Comparison of ENCODE assay signal across 12 cellular contexts in the genomic region with DNA sequence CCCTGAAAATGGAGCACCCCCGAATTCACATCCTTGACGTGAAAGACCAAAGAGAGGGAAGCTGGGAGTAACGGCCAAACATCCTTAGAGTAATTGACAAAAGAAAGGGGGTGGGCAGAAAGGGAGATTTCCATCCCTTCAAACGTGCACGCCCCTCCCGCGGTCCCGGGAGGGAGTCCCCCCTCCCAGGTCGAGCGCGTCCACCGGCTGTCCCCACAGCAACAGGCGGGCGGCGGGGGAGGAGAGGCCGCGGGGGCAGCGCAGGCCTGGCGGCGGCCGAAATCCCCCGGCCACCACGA. TPM values are rescaled to one million over a fixed set of nuclear protein-coding genes. Genes with fewer than 3 reads are reported as not detected.
DNase-seq lines count a peak whose midpoint lies in the region; ATAC-seq and TF ChIP-seq lines count a peak whose summit lies in the region.
"Had no signal": no experiment of that assay in that cellular context is flagged by ENCODE, and none has a peak within 500 bp of the region (broad histone marks: within the 10 kb centered on the region; RNA-seq: fewer than 3 reads in every experiment).

No MANE protein-coding gene starts in this region.

- TF ChIP-seq EP300 in ovary (IDR thresholded peaks at IDR 0.05): no peak

- CTCF ChIA-PET in Caco-2 (lab: Charles Lee): interaction anchor here (0.7 kb wide), 2 partner anchors 25 to 737 kb away, joined by 4 to 9 read pairs; no protein-coding TSS in a partner anchor

- no peaks in the 10 kb centered on the region for H3K9me3 Mint-ChIP-seq in Caco-2 (ENCODE audit: unreplicated experiment)
- H3K9me3 Mint-ChIP-seq in activated T-helper 17 cell treated with anti-CD3 and anti-CD28 coated beads, Interleukin-2, amount 50 U/mL, for 72 hours: peaks cover 8% of the 10 kb centered on the region
- H3K9me3 Mint-ChIP-seq in T-helper 2 cell treated with Interferon-gamma antibody and Interleukin-4, amounts not matched to agents 5 μg/mL and 100 μg/mL, for 36 hours: no peaks in the 10 kb centered on the region

- H3K27ac Mint-ChIP-seq in Caco-2 (ENCODE audit: unreplicated experiment): no peak overlapping the region
- no peak overlapping the region for H3K27ac Mint-ChIP-seq in activated T-helper 17 cell treated with anti-CD3 and anti-CD28 coated beads, Interleukin-2, amount 50 U/mL, for 72 hours
- H3K27ac Mint-ChIP-seq in T-helper 2 cell treated with Interferon-gamma antibody and Interleukin-4, amounts not matched to agents 5 μg/mL and 100 μg/mL, for 36 hours: no peak overlapping the region
- H3K27ac Mint-ChIP-seq: natural killer cell treated with Interleukin-12 subunit alpha and Interleukin-12 subunit beta and Interleukin-15 and Interleukin-18, amount 100 ng/mL, for 72 hours had no signal

- peak overlapping the region; percentile 99 for H3K4me3 Mint-ChIP-seq in Caco-2 (ENCODE audit: unreplicated experiment)
- H3K4me3 Mint-ChIP-seq in activated T-helper 17 cell treated with anti-CD3 and anti-CD28 coated beads, Interleukin-2, amount 50 U/mL, for 72 hours: no peak overlapping the region
- no peak overlapping the region for H3K4me3 Mint-ChIP-seq in T-helper 2 cell treated with Interferon-gamma antibody and Interleukin-4, amounts not matched to agents 5 μg/mL and 100 μg/mL, for 36 hours
- H3K4me3 Mint-ChIP-seq: CD4-positive, CD25-positive, alpha-beta regulatory T cell; natural killer cell treated with Interleukin-12 subunit alpha and Interleukin-12 subunit beta and Interleukin-15 and Interleukin-18, amount 100 ng/mL, for 72 hours had no signal

- intact Hi-C loops in Caco-2 (cut with micrococcal nuclease; ENCODE audit: unreplicated experiment): loop anchor here (2.0 to 10.0 kb wide), 3 partner anchors 328 to 858 kb away; no protein-coding TSS in a partner anchor
- intact Hi-C loops in ovary (cut with DNase I): no loop called here

- TF ChIP-seq POLR2A in ovary (IDR thresholded peaks at IDR 0.05): no peak

- no peaks in the 10 kb centered on the region for H3K9me3 ChIP-seq in Caco-2
- no peaks in the 10 kb centered on the region for H3K9me3 ChIP-seq in ovary
- H3K9me3 ChIP-seq in effector memory CD4-positive, alpha-beta T cell (ENCODE audit: control insufficient read depth, low read length): no peaks in the 10 kb centered on the region

- no peaks in the 10 kb centered on the region for H3K36me3 ChIP-seq in Caco-2 (ENCODE audit: control insufficient read depth, insufficient read depth, low read length)
- H3K36me3 ChIP-seq in ovary: no peaks in the 10 kb centered on the region
- no peaks in the 10 kb centered on the region for H3K36me3 ChIP-seq in effector memory CD4-positive, alpha-beta T cell (ENCODE audit: control insufficient read depth, insufficient read depth, low read length)

- no peak for ATAC-seq in activated T-helper 17 cell treated with anti-CD3 and anti-CD28 coated beads, Interleukin-2, amount 50 U/mL, for 72 hours (replicated peaks)
- ATAC-seq: natural killer cell treated with Interleukin-12 subunit alpha and Interleukin-12 subunit beta and Interleukin-15 and Interleukin-18, amount 100 ng/mL, for 72 hours had no signal

- H3K4me1 ChIP-seq in Caco-2 (peaks cover 29% of the 10 kb centered on the region), ovary (ENCODE audit: insufficient read depth) (peaks cover 13% of the 10 kb centered on the region)
- peaks cover 4% of the 10 kb centered on the region for H3K4me1 ChIP-seq in effector memory CD4-positive, alpha-beta T cell (ENCODE audit: control insufficient read depth, insufficient read depth, low read length, poor library complexity, severe bottlenecking)

- WGBS in ovary, 3 donors: 2 to 5% (median 2%) methylated on average over 19 to 23 of the region's 23 CpGs

- DNase-seq in Caco-2 (no peak), HuH-7 (ENCODE audit: low spot score) (peak; percentile 68), globus pallidus (ENCODE audit: low spot score) (peak; percentile 9), ovary (no peak), SHP77 (lab: John Stamatoyannopoulos, UW) (no peak)
- DNase-seq in T-helper 2 cell treated with Interferon-gamma antibody and Interleukin-4, amounts not matched to agents 5 μg/mL and 100 μg/mL, for 36 hours (ENCODE audit: low spot score): no peak
- no peak for DNase-seq in effector memory CD4-positive, alpha-beta T cell
- DNase-seq: activated CD4-positive, alpha-beta T cell treated with anti-CD3 and anti-CD28 coated beads for 4 hours; activated naive CD4-positive, alpha-beta T cell; CD4-positive, CD25-positive, alpha-beta regulatory T cell had no signal

- H3K36me3 Mint-ChIP-seq in Caco-2 (ENCODE audit: insufficient read depth, unreplicated experiment): peaks cover 1% of the 10 kb centered on the region
- no peaks in the 10 kb centered on the region for H3K36me3 Mint-ChIP-seq in activated T-helper 17 cell treated with anti-CD3 and anti-CD28 coated beads, Interleukin-2, amount 50 U/mL, for 72 hours (ENCODE audit: low read depth)
- no peaks in the 10 kb centered on the region for H3K36me3 Mint-ChIP-seq in T-helper 2 cell treated with Interferon-gamma antibody and Interleukin-4, amounts not matched to agents 5 μg/mL and 100 μg/mL, for 36 hours (ENCODE audit: low read depth)
- H3K36me3 Mint-ChIP-seq: CD4-positive, CD25-positive, alpha-beta regulatory T cell had no signal

- H3K27ac ChIP-seq in ovary: no peak overlapping the region
- H3K27ac ChIP-seq in effector memory CD4-positive, alpha-beta T cell (ENCODE audit: insufficient read depth, low read length, poor library complexity, severe bottlenecking): no peak overlapping the region

- POLR2A ChIA-PET in Caco-2 (lab: Charles Lee): interaction anchor here (0.7 kb wide), 1 partner anchor 364 kb away, joined by 5 read pairs; no protein-coding TSS in a partner anchor

- H3K27me3 Mint-ChIP-seq in Caco-2 (ENCODE audit: insufficient read depth, unreplicated experiment): peaks cover 12% of the 10 kb centered on the region
- H3K27me3 Mint-ChIP-seq in activated T-helper 17 cell treated with anti-CD3 and anti-CD28 coated beads, Interleukin-2, amount 50 U/mL, for 72 hours: peaks cover 74% of the 10 kb centered on the region
- peaks cover 92% of the 10 kb centered on the region for H3K27me3 Mint-ChIP-seq in T-helper 2 cell treated with Interferon-gamma antibody and Interleukin-4, amounts not matched to agents 5 μg/mL and 100 μg/mL, for 36 hours (ENCODE audit: low read depth)

- no peaks in the 10 kb centered on the region; the same call in 1 of the 2 replicates for H3K27me3 ChIP-seq in Caco-2 (replicated peaks; ENCODE audit: control insufficient read depth, insufficient read depth, low read length)
- H3K27me3 ChIP-seq in ovary: no peaks in the 10 kb centered on the region
- peaks cover 61% of the 10 kb centered on the region for H3K27me3 ChIP-seq in effector memory CD4-positive, alpha-beta T cell (replicated peaks; ENCODE audit: control insufficient read depth, insufficient read depth, low read length, poor library complexity, severe bottlenecking)

- TF ChIP-seq CTCF in Caco-2 (IDR thresholded peaks at IDR 0.05; ENCODE audit: insufficient read depth in 1 of 2, low read depth in 1 of 2, low read length in 1 of 2, severe bottlenecking in 1 of 2, unreplicated experiment in 1 of 2) (no peak), ovary (IDR thresholded peaks at IDR 0.05) (no peak)

- BruUV-seq in Caco-2 (replicated peaks; lab: Mats Ljungman, UMichigan): no TSS peak

- H3K4me3 ChIP-seq in Caco-2 (ENCODE audit: low read depth, low read length) (peak overlapping the region; percentile 70), ovary (peak overlapping the region; percentile 14)
- H3K4me3 ChIP-seq in effector memory CD4-positive, alpha-beta T cell (ENCODE audit: insufficient read depth, low read depth, low read length, poor library complexity, severe bottlenecking): no peak overlapping the region

- peaks cover 13% of the 10 kb centered on the region for H3K4me1 Mint-ChIP-seq in Caco-2 (ENCODE audit: low read depth, unreplicated experiment)
- H3K4me1 Mint-ChIP-seq in activated T-helper 17 cell treated with anti-CD3 and anti-CD28 coated beads, Interleukin-2, amount 50 U/mL, for 72 hours: no peaks in the 10 kb centered on the region
- H3K4me1 Mint-ChIP-seq in T-helper 2 cell treated with Interferon-gamma antibody and Interleukin-4, amounts not matched to agents 5 μg/mL and 100 μg/mL, for 36 hours (ENCODE audit: low read depth): peaks cover 23% of the 10 kb centered on the region

RNA-seq across cellular contexts. Expression of gene PROX1, which starts 5.3 kb away (rescaled TPM):
- total RNA-seq in Caco-2 (2022): 17.6 and 24.5 TPM in 2 replicates
- 10 to 100 TPM in 6 of 7 donors, 1 to 10 TPM in 1; 8.6 to 23.6 (median 16.8) TPM for total RNA-seq in ovary
- polyA plus RNA-seq in ovary: 1 to 10 TPM; 3.6 to 4.8 TPM
- under 1 TPM; 0.08 to 0.11 TPM for total RNA-seq in activated T-helper 17 cell treated with anti-CD3 and anti-CD28 coated beads, Interleukin-2, amount 50 U/mL, for 72 hours
- total RNA-seq: CD4-positive, CD25-positive, alpha-beta regulatory T cell; natural killer cell treated with Interleukin-12 subunit alpha and Interleukin-12 subunit beta and Interleukin-15 and Interleukin-18, amount 100 ng/mL, for 72 hours had no signal
- polyA plus RNA-seq: CD4-positive, CD25-positive, alpha-beta regulatory T cell had no signal

Comparison
In these comparisons a context has a peak if more than half of its experiments do, and no peak if none do; other contexts are left out.
1. DNase-seq: peak in HuH-7 (single experiment) and globus pallidus (single experiment); none in Caco-2 (0 of 2), ovary (0 of 5), SHP77 (0 of 2), T-helper 2 cell treated with Interferon-gamma antibody and Interleukin-4, amounts not matched to agents 5 μg/mL and 100 μg/mL, for 36 hours (single experiment) and effector memory CD4-positive, alpha-beta T cell (0 of 3).
2. RNA of gene PROX1, which starts 5.3 kb away (total RNA-seq): 17.6 to 24.5 TPM in Caco-2 and 8.6 to 23.6 TPM in ovary; 0.08 to 0.11 TPM in activated T-helper 17 cell treated with anti-CD3 and anti-CD28 coated beads, Interleukin-2, amount 50 U/mL, for 72 hours; every median in the first group is over 4 times any median in the second.